In genomic region chr4:70901984-70902576, GRCh38 we compare ENCODE assay signal across 8 cellular contexts. TPM values are rescaled to one million over a fixed set of nuclear protein-coding genes. Genes with fewer than 3 reads are reported as not detected.
DNase-seq lines count a peak whose midpoint lies in the region; ATAC-seq and TF ChIP-seq lines count a peak whose summit lies in the region.

MOB1B (plus strand) TSS chr4:70902369; CDS start chr4:70902537, 168 bp downstream.

- H3K27me3 Mint-ChIP-seq in HFFc6 (ENCODE audit: insufficient read depth) (peaks cover 2% of the 10 kb centered on the region), type B pancreatic cell (no peaks in the 10 kb centered on the region)
- H3K27me3 Mint-ChIP-seq in activated naive CD8-positive, alpha-beta T cell treated with anti-CD3 and anti-CD28 coated beads, Interleukin-2, amount 50 U/mL, for 24 hours, result no peaks in the 10 kb centered on the region

- H3K27ac Mint-ChIP-seq in HFFc6 (peak within 1 kb of the TSS; percentile 92), type B pancreatic cell (peak within 1 kb of the TSS; percentile 90)
- peak within 1 kb of the TSS; percentile 85 for H3K27ac Mint-ChIP-seq in activated naive CD8-positive, alpha-beta T cell treated with anti-CD3 and anti-CD28 coated beads, Interleukin-2, amount 50 U/mL, for 24 hours

- DNase-seq in HFFc6 (peak; percentile 83), NCI-H1048 (lab: John Stamatoyannopoulos, UW) (peak; percentile 72), SW 1271 (lab: John Stamatoyannopoulos, UW) (peak; percentile 59 to 80), cardiac septum (ENCODE audit: low spot score) (peak; percentile 94), pons (ENCODE audit: low spot score) (peak; percentile 79), type B pancreatic cell (ENCODE audit: extremely low spot score, unreplicated experiment) (peak; percentile 93)
- DNase-seq in activated naive CD8-positive, alpha-beta T cell treated with anti-CD3 and anti-CD28 coated beads, Interleukin-2, amount 50 U/mL, for 24 hours, result peak; percentile 86

- TF ChIP-seq CTCF in HFFc6 (IDR thresholded peaks at IDR 0.05), result peak; percentile 41; the same call in 1 of the 2 replicates
- peak; percentile 63 for TF ChIP-seq CTCF in type B pancreatic cell (conservative IDR thresholded peaks at IDR 0.05)

- H3K4me3 Mint-ChIP-seq in HFFc6 (peak within 1 kb of the TSS; percentile 96), type B pancreatic cell (peak within 1 kb of the TSS; percentile 100)
- H3K4me3 Mint-ChIP-seq in activated naive CD8-positive, alpha-beta T cell treated with anti-CD3 and anti-CD28 coated beads, Interleukin-2, amount 50 U/mL, for 24 hours, result peak within 1 kb of the TSS; percentile 98

- peaks cover 11% of the 10 kb centered on the region for H3K36me3 Mint-ChIP-seq in HFFc6 (ENCODE audit: low read depth)
- H3K36me3 Mint-ChIP-seq in activated naive CD8-positive, alpha-beta T cell treated with anti-CD3 and anti-CD28 coated beads, Interleukin-2, amount 50 U/mL, for 24 hours (ENCODE audit: low read depth), result peaks cover 20% of the 10 kb centered on the region
- peaks cover 21% of the 10 kb centered on the region for H3K36me3 Mint-ChIP-seq in type B pancreatic cell

- intact Hi-C loops in cardiac septum (cut with DNase I), result loop anchor here (2.0 to 5.0 kb wide), 3 partner anchors 63 to 197 kb away; partner anchors contain the start of genes DCK and GRSF1

- H3K9me3 Mint-ChIP-seq in HFFc6, result no peaks in the 10 kb centered on the region
- no peaks in the 10 kb centered on the region for H3K9me3 Mint-ChIP-seq in activated naive CD8-positive, alpha-beta T cell treated with anti-CD3 and anti-CD28 coated beads, Interleukin-2, amount 50 U/mL, for 24 hours
- H3K9me3 Mint-ChIP-seq in type B pancreatic cell, result no peaks in the 10 kb centered on the region

- peak; percentile 19 for TF ChIP-seq POLR2A in GM10847 (IDR thresholded peaks at IDR 0.05; ENCODE audit: extremely low read depth, insufficient read length)

- peak; percentile 96 for ATAC-seq in activated naive CD8-positive, alpha-beta T cell treated with anti-CD3 and anti-CD28 coated beads, Interleukin-2, amount 50 U/mL, for 24 hours

- peaks cover 30% of the 10 kb centered on the region for H3K4me1 Mint-ChIP-seq in HFFc6 (ENCODE audit: low read depth)
- H3K4me1 Mint-ChIP-seq in activated naive CD8-positive, alpha-beta T cell treated with anti-CD3 and anti-CD28 coated beads, Interleukin-2, amount 50 U/mL, for 24 hours, result peaks cover 26% of the 10 kb centered on the region
- peaks cover 22% of the 10 kb centered on the region for H3K4me1 Mint-ChIP-seq in type B pancreatic cell (ENCODE audit: unreplicated experiment)

RNA-seq across cellular contexts. Expression of gene MOB1B, which starts in this region (rescaled TPM):
- 10 to 100 TPM; 26.9 to 37.0 (median 33.8) TPM for total RNA-seq in HFFc6 (2021; fragmentation: NEBNext Ultra II Directional; extraction: Animal tissue kit (Norgen Biotek cat#: 25700))
- total RNA-seq in cardiac septum, result 23.0 TPM
- total RNA-seq in type B pancreatic cell (ENCODE audit: low replicate concordance), result 34.4 and 48.2 TPM in 2 replicates

Comparison
In these comparisons a context has a peak if more than half of its experiments do, and no peak if none do; other contexts are left out.
1. Peak in every context shown above with its lines: DNase-seq and ATAC-seq.